17 cellular contexts compared by ENCODE assay signal in the genomic region with DNA sequence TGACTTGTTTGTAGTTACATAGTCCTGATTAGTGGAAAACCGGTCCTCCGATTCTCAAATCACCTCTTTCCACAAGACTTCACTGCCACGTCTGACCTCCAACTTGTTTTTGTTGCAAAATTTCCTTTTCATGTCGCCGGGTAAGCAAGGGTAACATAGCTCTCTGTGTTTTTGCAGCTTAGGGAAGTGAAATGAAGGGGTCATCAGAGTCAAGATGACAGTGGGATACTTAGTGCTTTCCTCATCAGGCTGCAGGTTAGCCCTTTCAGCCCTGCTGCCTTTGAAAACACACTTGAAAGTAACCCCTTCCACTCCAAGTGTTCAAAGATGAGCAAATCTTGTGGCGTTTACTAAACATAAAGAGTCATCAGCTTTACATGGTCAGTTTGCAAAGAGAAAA.
A peak's percentile ranks its signal among the peaks of the same experiment; 100 is the strongest.
DNase-seq lines count a peak whose midpoint lies in the region; ATAC-seq and TF ChIP-seq lines count a peak whose summit lies in the region.
"Had no signal": no experiment of that assay in that cellular context is flagged by ENCODE, and none has a peak within 500 bp of the region (broad histone marks: within the 10 kb centered on the region; RNA-seq: fewer than 3 reads in every experiment).

No MANE protein-coding gene starts in this region.

- intact Hi-C loops in posterior cingulate gyrus (cut with DNase I), result no loop called here

- peak; percentile 52; the same call in 2 of the 3 replicates for ATAC-seq in GM23338
- ATAC-seq: HepG2, Panc1 had no signal

- no peaks in the 10 kb centered on the region for H3F3A ChIP-seq in GM23338 (replicated peaks; ENCODE audit: low read depth)

- H3K9me2 ChIP-seq in GM23338 (ENCODE audit: insufficient read depth), result no peaks in the 10 kb centered on the region

- H2BK15ac ChIP-seq in mesendoderm (replicated peaks; ENCODE audit: low read depth), result no peak overlapping the region

- H3K9me3 ChIP-seq in osteoblast (ENCODE audit: low read depth, low read length), result no peaks in the 10 kb centered on the region

- DNase-seq in GM23338 (ENCODE audit: low spot score) (no peak), coronary artery (ENCODE audit: low spot score) (no peak), mesendoderm (peak; percentile 11), osteoblast (ENCODE audit: insufficient read length, low spot score, missing footprints) (no peak), inferior parietal cortex (ENCODE audit: extremely low spot score) (no peak), posterior cingulate gyrus (no peak), HPDE6-E6E7 (ENCODE audit: extremely low spot score) (no peak)
- DNase-seq in activated CD4-positive, CD25-positive, alpha-beta regulatory T cell treated with anti-CD3 and anti-CD28 coated beads, Interleukin-2, amount 50 U/mL, for 72 hours, result no peak
- DNase-seq: CD4-positive, alpha-beta T cell; DMS153; GDM1; GM23248; KG1; NCI-H1417 treated with DMSO at 0.1 percent for 48 hours; NCI-H1930 had no signal

- TF ChIP-seq CTCF in GM23338 (conservative IDR thresholded peaks at IDR 0.05; ENCODE audit: low read depth in 2 of 2) (no peak), coronary artery (IDR thresholded peaks at IDR 0.05) (no peak), osteoblast (IDR thresholded peaks at IDR 0.05; ENCODE audit: extremely low read depth, low read depth, low read length) (no peak)

- H4K5ac ChIP-seq in mesendoderm (ENCODE audit: low read length), result no peak overlapping the region

- no CpG with 5 or more reads among the region's 6 CpGs for WGBS in mesendoderm (ENCODE audit: extremely low coverage, insufficient coverage, low lambda C conversion rate)

- H2BK120ac ChIP-seq in mesendoderm (ENCODE audit: low read depth, low read length), result no peak overlapping the region

- H4K8ac ChIP-seq in mesendoderm (ENCODE audit: low read depth, low read length), result no peak overlapping the region

- H2AK5ac ChIP-seq in mesendoderm (ENCODE audit: low read length), result no peak overlapping the region

- no peaks in the 10 kb centered on the region for H3K4me1 ChIP-seq in GM23338 (ENCODE audit: insufficient read depth)
- H3K4me1 ChIP-seq in mesendoderm (ENCODE audit: control insufficient read depth, low read depth, low read length), result no peaks in the 10 kb centered on the region
- no peaks in the 10 kb centered on the region for H3K4me1 ChIP-seq in osteoblast (ENCODE audit: insufficient read depth, low read length)

- H3K27me3 ChIP-seq in GM23338 (ENCODE audit: insufficient read depth) (no peaks in the 10 kb centered on the region), mesendoderm (ENCODE audit: insufficient read depth, low read length, poor library complexity) (no peaks in the 10 kb centered on the region), osteoblast (ENCODE audit: insufficient read depth, low read length) (no peaks in the 10 kb centered on the region)

- H3K4me3 ChIP-seq in GM23338 (no peak overlapping the region), coronary artery (peak overlapping the region; percentile 20), mesendoderm (ENCODE audit: low read length) (no peak overlapping the region), osteoblast (ENCODE audit: insufficient read depth, low read length) (no peak overlapping the region)
- H3K4me3 ChIP-seq: GM23248 had no signal

- peaks cover 16% of the 10 kb centered on the region; the same call in 2 of the 3 replicates for H3K9me3 Mint-ChIP-seq in GM23338

- H3K79me1 ChIP-seq in mesendoderm (ENCODE audit: low read length), result no peaks in the 10 kb centered on the region

- H2AFZ ChIP-seq in GM23338 (no peak overlapping the region), osteoblast (ENCODE audit: low read length) (peak overlapping the region; percentile 81)
- H2AFZ ChIP-seq: GM23248 had no signal

- no peak overlapping the region for H3K27ac ChIP-seq in GM23338 (ENCODE audit: low read depth)
- no peak overlapping the region for H3K27ac ChIP-seq in coronary artery
- H3K27ac ChIP-seq in mesendoderm (ENCODE audit: low read depth, low read length), result no peak overlapping the region
- no peak overlapping the region for H3K27ac ChIP-seq in osteoblast (ENCODE audit: low read depth, low read length)
- H3K27ac ChIP-seq: GM23248 had no signal

- no peak overlapping the region for H3K18ac ChIP-seq in mesendoderm (ENCODE audit: low read length)

- peaks cover 4% of the 10 kb centered on the region; the same call in 1 of the 3 replicates for H3K36me3 Mint-ChIP-seq in GM23338 (ENCODE audit: low read depth)

- no peak overlapping the region for H2BK5ac ChIP-seq in mesendoderm (ENCODE audit: low read length)

- no peak overlapping the region; the same call in 1 of the 2 replicates for H3K27ac Mint-ChIP-seq in GM23338
- H3K27ac Mint-ChIP-seq: CD4-positive, alpha-beta T cell had no signal

- peaks cover 8% of the 10 kb centered on the region; the same call in 2 of the 3 replicates for H3K4me1 Mint-ChIP-seq in GM23338

- H3K36me3 ChIP-seq in GM23338 (ENCODE audit: insufficient read depth) (no peaks in the 10 kb centered on the region; the same call in 1 of the 2 replicates), mesendoderm (ENCODE audit: control insufficient read depth, insufficient read depth, low read length) (no peaks in the 10 kb centered on the region), osteoblast (ENCODE audit: insufficient read depth, low read length) (no peaks in the 10 kb centered on the region)

- H3K4me2 ChIP-seq in GM23338 (no peak overlapping the region), mesendoderm (ENCODE audit: low read length) (no peak overlapping the region), osteoblast (ENCODE audit: insufficient read depth, low read length) (no peak overlapping the region)

- no peak overlapping the region for H3K4ac ChIP-seq in mesendoderm (ENCODE audit: low read depth, low read length)

- no peak overlapping the region for H3K23ac ChIP-seq in mesendoderm (ENCODE audit: low read length)

- H4K20me1 ChIP-seq in GM23338 (replicated peaks; ENCODE audit: insufficient read depth) (no peaks in the 10 kb centered on the region), osteoblast (ENCODE audit: insufficient read depth, low read length) (no peaks in the 10 kb centered on the region)

- peaks cover 1% of the 10 kb centered on the region for H3K27me3 Mint-ChIP-seq in GM23338 (ENCODE audit: insufficient read depth, low read depth, poor library complexity)

- H3K56ac ChIP-seq in mesendoderm (ENCODE audit: low read length), result peak overlapping the region; percentile 3

- H3K79me2 ChIP-seq in GM23338 (replicated peaks; ENCODE audit: insufficient read depth) (no peaks in the 10 kb centered on the region), mesendoderm (ENCODE audit: control insufficient read depth, insufficient read depth, low read length) (no peaks in the 10 kb centered on the region), osteoblast (ENCODE audit: insufficient read depth, low read length) (no peaks in the 10 kb centered on the region)

- no peak overlapping the region for H3K4me3 Mint-ChIP-seq in GM23338
- H3K4me3 Mint-ChIP-seq: CD4-positive, alpha-beta T cell had no signal

- no peak overlapping the region for H3K9ac ChIP-seq in mesendoderm (ENCODE audit: low read length)
- H3K9ac ChIP-seq: GM23248 had no signal
